Comparison of ENCODE assay signal across 1 cellular context in the genomic region with DNA sequence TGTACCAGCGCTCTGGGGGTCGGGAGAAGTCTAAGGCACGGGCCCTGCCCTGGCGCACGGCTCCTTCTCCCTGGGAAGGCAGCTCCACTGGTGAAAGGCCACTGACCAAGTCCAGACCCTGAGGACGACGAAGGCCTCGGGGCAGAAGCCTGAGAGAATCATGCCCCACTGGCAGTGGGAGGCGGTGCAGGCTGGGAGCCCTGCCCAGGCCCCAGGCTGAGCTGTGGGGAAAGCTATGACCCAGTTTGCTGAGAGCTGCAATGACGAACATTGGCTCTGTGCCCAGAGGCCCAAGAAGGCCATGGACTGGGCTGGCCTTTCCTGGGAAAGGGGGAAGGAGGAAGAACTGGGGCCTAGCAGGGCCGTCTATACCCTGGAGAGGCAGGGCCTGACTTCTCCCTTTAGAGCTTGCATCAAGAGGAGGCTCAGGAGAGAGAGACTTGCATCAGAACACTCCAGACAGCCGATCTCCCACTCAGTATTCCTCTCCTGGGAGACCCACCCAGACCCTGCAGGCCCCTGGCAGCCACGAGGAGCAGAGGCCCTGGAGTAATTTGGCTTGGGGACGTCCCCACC.
TF ChIP-seq lines count a peak whose summit lies in the region.

No MANE protein-coding gene starts in this region.

TF ChIP-seq in SK-N-SH, 30 proteins besides CTCF, POLR2A, EP300 and RAD21 (continued from another document):
- TF ChIP-seq, protein P1, sequence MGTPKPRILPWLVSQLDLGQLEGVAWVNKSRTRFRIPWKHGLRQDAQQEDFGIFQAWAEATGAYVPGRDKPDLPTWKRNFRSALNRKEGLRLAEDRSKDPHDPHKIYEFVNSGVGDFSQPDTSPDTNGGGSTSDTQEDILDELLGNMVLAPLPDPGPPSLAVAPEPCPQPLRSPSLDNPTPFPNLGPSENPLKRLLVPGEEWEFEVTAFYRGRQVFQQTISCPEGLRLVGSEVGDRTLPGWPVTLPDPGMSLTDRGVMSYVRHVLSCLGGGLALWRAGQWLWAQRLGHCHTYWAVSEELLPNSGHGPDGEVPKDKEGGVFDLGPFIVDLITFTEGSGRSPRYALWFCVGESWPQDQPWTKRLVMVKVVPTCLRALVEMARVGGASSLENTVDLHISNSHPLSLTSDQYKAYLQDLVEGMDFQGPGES (IDR thresholded peaks at IDR 0.05; ENCODE audit: low read depth, low read length): no peak
- no peak for TF ChIP-seq FOXM1 (IDR thresholded peaks at IDR 0.05; ENCODE audit: low read depth)
- TF ChIP-seq, protein P2, sequence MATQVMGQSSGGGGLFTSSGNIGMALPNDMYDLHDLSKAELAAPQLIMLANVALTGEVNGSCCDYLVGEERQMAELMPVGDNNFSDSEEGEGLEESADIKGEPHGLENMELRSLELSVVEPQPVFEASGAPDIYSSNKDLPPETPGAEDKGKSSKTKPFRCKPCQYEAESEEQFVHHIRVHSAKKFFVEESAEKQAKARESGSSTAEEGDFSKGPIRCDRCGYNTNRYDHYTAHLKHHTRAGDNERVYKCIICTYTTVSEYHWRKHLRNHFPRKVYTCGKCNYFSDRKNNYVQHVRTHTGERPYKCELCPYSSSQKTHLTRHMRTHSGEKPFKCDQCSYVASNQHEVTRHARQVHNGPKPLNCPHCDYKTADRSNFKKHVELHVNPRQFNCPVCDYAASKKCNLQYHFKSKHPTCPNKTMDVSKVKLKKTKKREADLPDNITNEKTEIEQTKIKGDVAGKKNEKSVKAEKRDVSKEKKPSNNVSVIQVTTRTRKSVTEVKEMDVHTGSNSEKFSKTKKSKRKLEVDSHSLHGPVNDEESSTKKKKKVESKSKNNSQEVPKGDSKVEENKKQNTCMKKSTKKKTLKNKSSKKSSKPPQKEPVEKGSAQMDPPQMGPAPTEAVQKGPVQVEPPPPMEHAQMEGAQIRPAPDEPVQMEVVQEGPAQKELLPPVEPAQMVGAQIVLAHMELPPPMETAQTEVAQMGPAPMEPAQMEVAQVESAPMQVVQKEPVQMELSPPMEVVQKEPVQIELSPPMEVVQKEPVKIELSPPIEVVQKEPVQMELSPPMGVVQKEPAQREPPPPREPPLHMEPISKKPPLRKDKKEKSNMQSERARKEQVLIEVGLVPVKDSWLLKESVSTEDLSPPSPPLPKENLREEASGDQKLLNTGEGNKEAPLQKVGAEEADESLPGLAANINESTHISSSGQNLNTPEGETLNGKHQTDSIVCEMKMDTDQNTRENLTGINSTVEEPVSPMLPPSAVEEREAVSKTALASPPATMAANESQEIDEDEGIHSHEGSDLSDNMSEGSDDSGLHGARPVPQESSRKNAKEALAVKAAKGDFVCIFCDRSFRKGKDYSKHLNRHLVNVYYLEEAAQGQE (IDR thresholded peaks at IDR 0.05; ENCODE audit: low read depth, low read length): 0 out of 2 replicates have a peak, but pooled peaks have one; percentile 9
- peak; percentile 98 for TF ChIP-seq NFIC (IDR thresholded peaks at IDR 0.05; ENCODE audit: borderline replicate concordance)
- TF ChIP-seq FOSL2 (IDR thresholded peaks at IDR 0.05; ENCODE audit: borderline replicate concordance, low read depth): no peak; the same call in 1 of the 2 replicates
- no peak for TF ChIP-seq MXI1 (IDR thresholded peaks at IDR 0.05; ENCODE audit: low read depth, low read length)
- TF ChIP-seq GATA2 (CRISPR knock-in tag; IDR thresholded peaks at IDR 0.05): no peak
- 0 out of 2 replicates have a peak, but pooled peaks have one; percentile 15 for TF ChIP-seq SIN3A (IDR thresholded peaks at IDR 0.05; ENCODE audit: borderline replicate concordance, low read depth, low read length)
- TF ChIP-seq RXRA (IDR thresholded peaks at IDR 0.05; ENCODE audit: borderline replicate concordance, low read depth): no peak; the same call in 1 of the 2 replicates
- TF ChIP-seq JUND (IDR thresholded peaks at IDR 0.05): no peak; the same call in 1 of the 2 replicates
- no peak for TF ChIP-seq TEAD4 (IDR thresholded peaks at IDR 0.05; ENCODE audit: borderline replicate concordance, insufficient read depth)
- no peak for TF ChIP-seq GABPA (IDR thresholded peaks at IDR 0.05; ENCODE audit: low read depth)
- TF ChIP-seq CHD2 (IDR thresholded peaks at IDR 0.05; ENCODE audit: low read length, partially characterized antibody): no peak
- peak; percentile 41; the same call in 1 of the 2 replicates for TF ChIP-seq TCF12 (IDR thresholded peaks at IDR 0.05)
- TF ChIP-seq SMC3 (IDR thresholded peaks at IDR 0.05; ENCODE audit: low read depth, low read length): 0 out of 2 replicates have a peak, but pooled peaks have one; percentile 1
- TF ChIP-seq, protein P3, sequence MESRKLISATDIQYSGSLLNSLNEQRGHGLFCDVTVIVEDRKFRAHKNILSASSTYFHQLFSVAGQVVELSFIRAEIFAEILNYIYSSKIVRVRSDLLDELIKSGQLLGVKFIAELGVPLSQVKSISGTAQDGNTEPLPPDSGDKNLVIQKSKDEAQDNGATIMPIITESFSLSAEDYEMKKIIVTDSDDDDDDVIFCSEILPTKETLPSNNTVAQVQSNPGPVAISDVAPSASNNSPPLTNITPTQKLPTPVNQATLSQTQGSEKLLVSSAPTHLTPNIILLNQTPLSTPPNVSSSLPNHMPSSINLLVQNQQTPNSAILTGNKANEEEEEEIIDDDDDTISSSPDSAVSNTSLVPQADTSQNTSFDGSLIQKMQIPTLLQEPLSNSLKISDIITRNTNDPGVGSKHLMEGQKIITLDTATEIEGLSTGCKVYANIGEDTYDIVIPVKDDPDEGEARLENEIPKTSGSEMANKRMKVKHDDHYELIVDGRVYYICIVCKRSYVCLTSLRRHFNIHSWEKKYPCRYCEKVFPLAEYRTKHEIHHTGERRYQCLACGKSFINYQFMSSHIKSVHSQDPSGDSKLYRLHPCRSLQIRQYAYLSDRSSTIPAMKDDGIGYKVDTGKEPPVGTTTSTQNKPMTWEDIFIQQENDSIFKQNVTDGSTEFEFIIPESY (IDR thresholded peaks at IDR 0.05; ENCODE audit: borderline replicate concordance, low read depth): no peak
- TF ChIP-seq, protein P4, sequence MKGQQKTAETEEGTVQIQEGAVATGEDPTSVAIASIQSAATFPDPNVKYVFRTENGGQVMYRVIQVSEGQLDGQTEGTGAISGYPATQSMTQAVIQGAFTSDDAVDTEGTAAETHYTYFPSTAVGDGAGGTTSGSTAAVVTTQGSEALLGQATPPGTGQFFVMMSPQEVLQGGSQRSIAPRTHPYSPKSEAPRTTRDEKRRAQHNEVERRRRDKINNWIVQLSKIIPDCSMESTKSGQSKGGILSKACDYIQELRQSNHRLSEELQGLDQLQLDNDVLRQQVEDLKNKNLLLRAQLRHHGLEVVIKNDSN (IDR thresholded peaks at IDR 0.05; ENCODE audit: borderline replicate concordance, low read depth): no peak
- no peak for TF ChIP-seq FOXJ3 (CRISPR knock-in tag; IDR thresholded peaks at IDR 0.05)
- no peak for TF ChIP-seq EZH2phosphoT487 (IDR thresholded peaks at IDR 0.05; ENCODE audit: borderline replicate concordance, low read depth)
- TF ChIP-seq, protein P5, sequence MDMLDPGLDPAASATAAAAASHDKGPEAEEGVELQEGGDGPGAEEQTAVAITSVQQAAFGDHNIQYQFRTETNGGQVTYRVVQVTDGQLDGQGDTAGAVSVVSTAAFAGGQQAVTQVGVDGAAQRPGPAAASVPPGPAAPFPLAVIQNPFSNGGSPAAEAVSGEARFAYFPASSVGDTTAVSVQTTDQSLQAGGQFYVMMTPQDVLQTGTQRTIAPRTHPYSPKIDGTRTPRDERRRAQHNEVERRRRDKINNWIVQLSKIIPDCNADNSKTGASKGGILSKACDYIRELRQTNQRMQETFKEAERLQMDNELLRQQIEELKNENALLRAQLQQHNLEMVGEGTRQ (IDR thresholded peaks at IDR 0.05; ENCODE audit: borderline replicate concordance, low read depth, low read length): no peak
